In the genomic region with DNA sequence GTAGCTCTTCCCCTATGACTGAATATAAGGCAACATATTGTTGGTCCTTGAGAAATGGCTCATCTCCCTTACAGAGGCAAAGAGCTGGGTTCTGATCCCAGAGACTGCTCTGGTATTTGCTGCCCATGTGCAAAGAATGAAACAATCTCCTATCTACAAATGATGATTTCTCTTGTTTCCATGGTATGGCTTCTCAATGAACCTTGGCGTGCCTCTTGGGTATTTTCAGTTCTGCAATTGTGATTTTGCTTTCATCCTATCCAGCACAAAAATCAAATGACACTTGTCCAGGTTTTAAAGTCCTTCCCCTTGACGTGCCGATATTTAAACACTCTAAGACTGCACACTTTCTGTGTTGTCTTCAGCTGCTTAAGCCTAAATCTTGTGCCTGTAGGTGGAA, we compare ENCODE assay signal across 26 cellular contexts.
"Had no signal": no experiment of that assay in that cellular context is flagged by ENCODE, and none has a peak within 500 bp of the region (broad histone marks: within the 10 kb centered on the region; RNA-seq: fewer than 3 reads in every experiment).

No MANE protein-coding gene starts in this region.

- H3K79me2 ChIP-seq: parathyroid adenoma had no signal

- H3K9ac ChIP-seq: neural progenitor cell, parathyroid adenoma had no signal

- H3K36me3 ChIP-seq: neural progenitor cell, ovary, right lobe of liver, sigmoid colon, stomach, thoracic aorta, thyroid gland, tibial nerve, upper lobe of left lung, vagina had no signal

- H3K4me1 ChIP-seq: parathyroid adenoma, psoas muscle, sigmoid colon, thyroid gland, tibial nerve, upper lobe of left lung, vagina had no signal

- FAIRE-seq: small intestine, urothelium cell line had no signal

- DNase-seq: natural killer cell; occipital lobe; ovary; posterior cingulate gyrus; psoas muscle; right cardiac atrium; right lobe of liver; sigmoid colon; small intestine; stimulated activated CD4-positive, alpha-beta T cell treated with anti-CD3 and anti-CD28 coated beads, Interleukin-15, amount 100 ng/mL, for 24 hours; stimulated activated CD4-positive, alpha-beta T cell treated with anti-CD3 and anti-CD28 coated beads, Interleukin-2, amount 100 ng/mL, for 24 hours; stimulated activated CD4-positive, alpha-beta T cell treated with anti-CD3 and anti-CD28 coated beads, Interleukin-2, amount 100 ng/mL, for 48 hours; stimulated activated CD4-positive, alpha-beta T cell treated with anti-CD3 and anti-CD28 coated beads, Interleukin-4, amount 100 ng/mL, for 24 hours; stimulated activated naive B cell treated with anti-CD40 and anti-IgM and Interleukin-4, amounts not matched to agents 10 μg/mL and 1 μg/mL and 100 μg/mL, for 72 hours; stimulated activated naive CD4-positive, alpha-beta T cell treated with Interleukin-2 at 50 U/mL for 16 hours; stomach; thyroid gland; trophoblast cell; upper lobe of left lung had no signal

- H3K9me3 ChIP-seq: ovary, psoas muscle, right lobe of liver, sigmoid colon, stomach, thoracic aorta, thyroid gland, tibial nerve, upper lobe of left lung, vagina had no signal

- H2AFZ ChIP-seq: neural progenitor cell, parathyroid adenoma had no signal

- ATAC-seq: natural killer cell; psoas muscle; right cardiac atrium; right lobe of liver; stimulated activated effector memory CD8-positive, alpha-beta T cell treated with anti-CD3 and anti-CD28 coated beads, Interleukin-12 subunit alpha, Interleukin-12 subunit beta, amount 100 ng/mL, for 72 hours; stimulated activated naive B cell treated with anti-CD40 and anti-IgM and Interleukin-4, amounts not matched to agents 10 μg/mL and 1 μg/mL and 100 μg/mL, for 72 hours had no signal

- H3K4me3 ChIP-seq: neural progenitor cell, ovary, psoas muscle, right lobe of liver, sigmoid colon, stomach, thoracic aorta, thyroid gland, tibial nerve, upper lobe of left lung, vagina had no signal

- H3K4me2 ChIP-seq: neural progenitor cell had no signal

- H3K27ac ChIP-seq: neural progenitor cell, ovary, parathyroid adenoma, psoas muscle, right lobe of liver, sigmoid colon, stomach, thoracic aorta, thyroid gland, tibial nerve, upper lobe of left lung, vagina had no signal

- H3K27me3 ChIP-seq: neural progenitor cell, ovary, right lobe of liver, sigmoid colon, stomach, thyroid gland, tibial nerve, upper lobe of left lung, vagina had no signal
